Comparison of ENCODE assay signal across 18 cellular contexts in the genomic region with DNA sequence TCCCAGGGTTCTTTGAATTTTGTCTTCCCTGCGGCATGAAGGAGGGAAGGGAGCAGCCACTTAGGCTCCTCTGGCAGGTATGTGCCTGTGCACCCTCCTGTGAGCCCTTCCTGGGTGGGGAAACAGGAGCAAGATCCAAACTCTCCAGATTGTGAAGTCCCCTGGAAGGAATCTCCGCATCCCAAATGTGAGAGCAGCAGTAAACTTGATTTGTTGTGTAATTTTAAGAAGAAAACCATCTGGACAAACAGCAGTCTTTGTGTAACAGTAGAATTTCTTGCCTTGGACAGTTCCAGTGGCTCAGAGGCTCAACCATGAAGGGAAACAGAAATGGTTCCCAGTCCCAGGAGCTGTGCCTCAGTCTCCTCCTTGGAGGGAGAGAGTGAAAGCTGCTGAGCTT. TPM values are rescaled to one million over a fixed set of nuclear protein-coding genes. Genes with fewer than 3 reads are reported as not detected.
DNase-seq lines count a peak whose midpoint lies in the region; TF ChIP-seq lines count a peak whose summit lies in the region.
"Had no signal": no experiment of that assay in that cellular context is flagged by ENCODE, and none has a peak within 500 bp of the region (broad histone marks: within the 10 kb centered on the region; RNA-seq: fewer than 3 reads in every experiment).

No MANE protein-coding gene starts in this region.

- peaks cover 3% of the 10 kb centered on the region for H3K9me3 Mint-ChIP-seq in activated CD4-positive, alpha-beta T cell treated with anti-CD3 and anti-CD28 coated beads, Interleukin-2, amount 10 ng/mL, durations not matched to agents 24 days and 14 days
- H3K9me3 Mint-ChIP-seq in osteocyte (ENCODE audit: unreplicated experiment): no peaks in the 10 kb centered on the region
- H3K9me3 Mint-ChIP-seq: CD4-positive, alpha-beta T cell; CD8-positive, alpha-beta T cell had no signal

- intact Hi-C loops in activated CD4-positive, alpha-beta T cell treated with anti-CD3 and anti-CD28 coated beads, Interleukin-2, amount 10 ng/mL, durations not matched to agents 24 days and 14 days (cut with micrococcal nuclease): no loop called here

- no peaks in the 10 kb centered on the region for H3K27me3 ChIP-seq in Peyer's patch
- H3K27me3 ChIP-seq: BLaER1 treated with 17β-estradiol and CSF1 and Interleukin-3, amounts not matched to agents 10 nM and 100 nM had no signal

- no peak overlapping the region for H3K4me3 Mint-ChIP-seq in activated CD4-positive, alpha-beta T cell treated with anti-CD3 and anti-CD28 coated beads, Interleukin-2, amount 10 ng/mL, durations not matched to agents 24 days and 14 days
- no peak overlapping the region for H3K4me3 Mint-ChIP-seq in osteocyte (ENCODE audit: unreplicated experiment)
- H3K4me3 Mint-ChIP-seq: B cell; CD4-positive, alpha-beta T cell; CD8-positive, alpha-beta T cell had no signal

- H3K4me3 ChIP-seq in Peyer's patch: no peak overlapping the region
- H3K4me3 ChIP-seq: A549; BLaER1 treated with 17β-estradiol and CSF1 and Interleukin-3, amounts not matched to agents 10 nM and 100 nM had no signal

- no peaks in the 10 kb centered on the region for H3K36me3 ChIP-seq in Peyer's patch
- H3K36me3 ChIP-seq: BLaER1 treated with 17β-estradiol and CSF1 and Interleukin-3, amounts not matched to agents 10 nM and 100 nM had no signal

- peaks cover 2% of the 10 kb centered on the region for H3K4me1 Mint-ChIP-seq in activated CD4-positive, alpha-beta T cell treated with anti-CD3 and anti-CD28 coated beads, Interleukin-2, amount 10 ng/mL, durations not matched to agents 24 days and 14 days
- H3K4me1 Mint-ChIP-seq in osteocyte (ENCODE audit: unreplicated experiment): no peaks in the 10 kb centered on the region
- H3K4me1 Mint-ChIP-seq: B cell had no signal

- H3K27me3 Mint-ChIP-seq in activated CD4-positive, alpha-beta T cell treated with anti-CD3 and anti-CD28 coated beads, Interleukin-2, amount 10 ng/mL, durations not matched to agents 24 days and 14 days: peaks cover 2% of the 10 kb centered on the region
- peaks cover 9% of the 10 kb centered on the region for H3K27me3 Mint-ChIP-seq in osteocyte (ENCODE audit: unreplicated experiment)

- no peaks in the 10 kb centered on the region for H3K9me3 ChIP-seq in Peyer's patch
- H3K9me3 ChIP-seq: A549; BLaER1 treated with 17β-estradiol and CSF1 and Interleukin-3, amounts not matched to agents 10 nM and 100 nM; Caco-2 had no signal

- peak; percentile 15 for DNase-seq in activated CD4-positive, alpha-beta T cell treated with anti-CD3 and anti-CD28 coated beads, Interleukin-2, amount 10 ng/mL, durations not matched to agents 24 days and 14 days
- DNase-seq in activated CD4-positive, alpha-beta T cell treated with anti-CD3 and anti-CD28 coated beads, Interleukin-2, amount 50 U/mL, for 48 hours: no peak
- peak; percentile 48 for DNase-seq in osteocyte (ENCODE audit: extremely low spot score, unreplicated experiment)
- no peak for DNase-seq in Peyer's patch
- no peak for DNase-seq in KG1 (lab: John Stamatoyannopoulos, UW)
- DNase-seq: AML-193; Caco-2; Calu3; CD4-positive, alpha-beta T cell; CD8-positive, alpha-beta T cell; DMS79 treated with DMSO at 0.1 percent for 48 hours; GF-D8 had no signal

- no peaks in the 10 kb centered on the region for H3K36me3 Mint-ChIP-seq in activated CD4-positive, alpha-beta T cell treated with anti-CD3 and anti-CD28 coated beads, Interleukin-2, amount 10 ng/mL, durations not matched to agents 24 days and 14 days (ENCODE audit: low read depth)
- H3K36me3 Mint-ChIP-seq in osteocyte (ENCODE audit: unreplicated experiment): no peaks in the 10 kb centered on the region

- no peak for TF ChIP-seq POLR2A in Peyer's patch (IDR thresholded peaks at IDR 0.05)

- no peak for TF ChIP-seq CTCF in osteocyte (IDR thresholded peaks at IDR 0.05)
- no peak for TF ChIP-seq CTCF in Peyer's patch (IDR thresholded peaks at IDR 0.05)

- no peaks in the 10 kb centered on the region for H3K4me1 ChIP-seq in Peyer's patch
- H3K4me1 ChIP-seq: A549; BLaER1 treated with 17β-estradiol and CSF1 and Interleukin-3, amounts not matched to agents 10 nM and 100 nM; Caco-2 had no signal

- H3K27ac Mint-ChIP-seq in activated CD4-positive, alpha-beta T cell treated with anti-CD3 and anti-CD28 coated beads, Interleukin-2, amount 10 ng/mL, durations not matched to agents 24 days and 14 days: no peak overlapping the region
- H3K27ac Mint-ChIP-seq in osteocyte (ENCODE audit: unreplicated experiment): no peak overlapping the region
- H3K27ac Mint-ChIP-seq: B cell; CD4-positive, alpha-beta T cell; CD8-positive, alpha-beta T cell had no signal

- H3K27ac ChIP-seq in Peyer's patch: no peak overlapping the region
- H3K27ac ChIP-seq: 22Rv1; A549; BLaER1 treated with 17β-estradiol and CSF1 and Interleukin-3, amounts not matched to agents 10 nM and 100 nM; C4-2B had no signal

RNA-seq across cellular contexts. Expression of a gene that starts 39.7 kb away (rescaled TPM):
- total RNA-seq in activated CD4-positive, alpha-beta T cell treated with anti-CD3 and anti-CD28 coated beads, Interleukin-2, amount 10 ng/mL, durations not matched to agents 24 days and 14 days: 0.47 and 0.71 TPM in 2 replicates
- total RNA-seq in osteocyte (0.16 and 0.46 TPM in 2 replicates), Peyer's patch (1 to 10 TPM in 3 of 4 donors, under 1 TPM in 1; 0.88 to 9.8 (median 2.1) TPM)
- total RNA-seq: A172 had no signal

RNA-seq across cellular contexts. Expression of a gene that starts 57.7 kb away (rescaled TPM):
- total RNA-seq in activated CD4-positive, alpha-beta T cell treated with anti-CD3 and anti-CD28 coated beads, Interleukin-2, amount 10 ng/mL, durations not matched to agents 24 days and 14 days: 26.6 and 29.0 TPM in 2 replicates
- total RNA-seq in osteocyte (16.7 and 17.7 TPM in 2 replicates), Peyer's patch (10 to 100 TPM in 3 of 4 donors, 1 to 10 TPM in 1; 7.9 to 18.5 (median 17.4) TPM)

RNA-seq across cellular contexts. Expression of a gene that starts 57.8 kb away (rescaled TPM):
- total RNA-seq in activated CD4-positive, alpha-beta T cell treated with anti-CD3 and anti-CD28 coated beads, Interleukin-2, amount 10 ng/mL, durations not matched to agents 24 days and 14 days: 6.1 and 6.4 TPM in 2 replicates
- total RNA-seq in osteocyte (6.3 and 7.3 TPM in 2 replicates), Peyer's patch (10 to 100 TPM in 2 of 4 donors, 1 to 10 TPM in 2; 2.5 to 14.2 (median 9.0) TPM)

Comparison
In these comparisons a context has a peak if more than half of its experiments do, and no peak if none do; other contexts are left out.
1. DNase-seq: peak in activated CD4-positive, alpha-beta T cell treated with anti-CD3 and anti-CD28 coated beads, Interleukin-2, amount 10 ng/mL, durations not matched to agents 24 days and 14 days (single experiment) and osteocyte (single experiment); none in activated CD4-positive, alpha-beta T cell treated with anti-CD3 and anti-CD28 coated beads, Interleukin-2, amount 50 U/mL, for 48 hours (0 of 2), Peyer's patch (0 of 3) and KG1 (single experiment).